In the genomic region with DNA sequence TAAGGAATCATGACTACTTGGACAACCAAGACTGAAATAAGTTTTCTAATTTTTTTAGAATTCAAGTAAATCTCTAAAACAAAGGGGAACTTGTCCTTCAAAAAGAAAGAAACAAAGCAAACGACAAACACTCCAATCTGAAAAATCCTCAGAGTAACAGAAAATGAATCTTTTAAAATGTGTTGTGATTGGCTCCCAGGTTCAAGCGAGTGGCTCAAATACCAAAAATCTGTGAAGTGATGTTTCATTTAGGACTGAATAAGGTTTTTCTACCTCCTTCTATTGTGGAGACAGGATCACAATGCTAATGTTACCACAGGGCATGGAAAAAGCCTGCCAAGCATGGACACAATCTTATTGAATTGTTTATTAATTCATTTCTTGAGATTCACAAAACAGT, we compare ENCODE assay signal across 22 cellular contexts.
DNase-seq lines count a peak whose midpoint lies in the region; ATAC-seq, FAIRE-seq and TF ChIP-seq lines count a peak whose summit lies in the region.
"Had no signal": no experiment of that assay in that cellular context is flagged by ENCODE, and none has a peak within 500 bp of the region (broad histone marks: within the 10 kb centered on the region; RNA-seq: fewer than 3 reads in every experiment).

No MANE protein-coding gene starts in this region.

- peaks cover 91% of the 10 kb centered on the region for H3K4me1 ChIP-seq in A549
- H3K4me1 ChIP-seq in osteoblast (ENCODE audit: insufficient read depth, low read length) = no peaks in the 10 kb centered on the region
- H3K4me1 ChIP-seq: BLaER1 treated with 17β-estradiol and CSF1 and Interleukin-3, amounts not matched to agents 10 nM and 100 nM had no signal

- no peak overlapping the region for H2AFZ ChIP-seq in osteoblast (ENCODE audit: low read length)

- H3K4me3 Mint-ChIP-seq in WTC11 = no peak overlapping the region
- H3K4me3 Mint-ChIP-seq in activated CD8-positive, alpha-beta T cell treated with anti-CD3 and anti-CD28 coated beads, Interleukin-2, amount 10 ng/mL, durations not matched to agents 7 days and 5 days = no peak overlapping the region
- H3K4me3 Mint-ChIP-seq: CD8-positive, alpha-beta T cell had no signal

- peak overlapping the region; percentile 48; the same call in 1 of the 2 replicates for H3K27ac Mint-ChIP-seq in WTC11
- no peak overlapping the region for H3K27ac Mint-ChIP-seq in activated CD8-positive, alpha-beta T cell treated with anti-CD3 and anti-CD28 coated beads, Interleukin-2, amount 10 ng/mL, durations not matched to agents 7 days and 5 days
- H3K27ac Mint-ChIP-seq: CD8-positive, alpha-beta T cell had no signal

- H3K79me2 ChIP-seq in osteoblast (ENCODE audit: insufficient read depth, low read length) = peaks cover 71% of the 10 kb centered on the region

- TF ChIP-seq POLR2A in A549 (IDR thresholded peaks at IDR 0.05; ENCODE audit: low read length) = no peak

- H3K9me3 ChIP-seq in A549 = no peaks in the 10 kb centered on the region
- H3K9me3 ChIP-seq in osteoblast (ENCODE audit: low read depth, low read length) = no peaks in the 10 kb centered on the region
- H3K9me3 ChIP-seq: MG63 had no signal

- peaks cover 3% of the 10 kb centered on the region for H3K36me3 Mint-ChIP-seq in WTC11
- H3K36me3 Mint-ChIP-seq in activated CD8-positive, alpha-beta T cell treated with anti-CD3 and anti-CD28 coated beads, Interleukin-2, amount 10 ng/mL, durations not matched to agents 7 days and 5 days (ENCODE audit: low read depth) = peaks cover 38% of the 10 kb centered on the region

- peak overlapping the region; percentile 28; the same call in 2 of the 3 replicates for H3K4me3 ChIP-seq in A549
- H3K4me3 ChIP-seq in osteoblast (ENCODE audit: insufficient read depth, low read length) = no peak overlapping the region
- H3K4me3 ChIP-seq: BLaER1 treated with 17β-estradiol and CSF1 and Interleukin-3, amounts not matched to agents 10 nM and 100 nM; K562; MG63 had no signal

- peak in 1 of 2 experiments; percentile 54 for DNase-seq in A549 (ENCODE audit: low read depth in 1 of 2, low spot score in 1 of 2)
- DNase-seq in WTC11 (ENCODE audit: low spot score) = no peak
- peak; percentile 22 for DNase-seq in foreskin melanocyte
- no peak for DNase-seq in osteoblast (ENCODE audit: insufficient read length, low spot score, missing footprints)
- DNase-seq in cerebellar nuclear complex (lab: John Stamatoyannopoulos, UW) = no peak
- DNase-seq in activated CD8-positive, alpha-beta memory T cell treated with anti-CD3 and anti-CD28 coated beads for 24 hours = no peak
- DNase-seq in activated CD8-positive, alpha-beta T cell treated with anti-CD3 and anti-CD28 coated beads, Interleukin-2, amount 10 ng/mL, durations not matched to agents 7 days and 5 days = no peak
- DNase-seq: CD8-positive, alpha-beta T cell; DMS153; MG63; NCI-H1417 treated with DMSO at 0.1 percent for 48 hours; NCI-H187; NCI-H748 treated with DMSO at 0.1 percent for 48 hours; SIG-M5 had no signal

- H3K36me3 ChIP-seq in osteoblast (ENCODE audit: insufficient read depth, low read length) = no peaks in the 10 kb centered on the region
- H3K36me3 ChIP-seq: MG63 had no signal

- peaks cover 13% of the 10 kb centered on the region for H3K9me3 Mint-ChIP-seq in WTC11
- H3K9me3 Mint-ChIP-seq in activated CD8-positive, alpha-beta T cell treated with anti-CD3 and anti-CD28 coated beads, Interleukin-2, amount 10 ng/mL, durations not matched to agents 7 days and 5 days (ENCODE audit: insufficient read depth) = no peaks in the 10 kb centered on the region
- H3K9me3 Mint-ChIP-seq: CD8-positive, alpha-beta T cell had no signal

- POLR2A ChIA-PET in A549 (lab: Yijun Ruan, JAX) (interaction anchor here (0.6 to 1.9 kb wide), 2 partner anchors 107 to 119 kb away, joined by 6 to 16 read pairs; no protein-coding TSS in a partner anchor), WTC11 (lab: Charles Lee) (no interaction called here)
- POLR2A ChIA-PET in activated CD8-positive, alpha-beta T cell treated with anti-CD3 and anti-CD28 coated beads, Interleukin-2, amount 10 ng/mL, durations not matched to agents 7 days and 5 days (lab: Charles Lee) = no interaction called here

- TF ChIP-seq RAD21 in A549 (conservative IDR thresholded peaks at IDR 0.05 in 1 of 2, IDR thresholded peaks at IDR 0.05 in 1 of 2) = no peak

- CTCF ChIA-PET in A549 (lab: Yijun Ruan, JAX) (interaction anchor here (2.1 to 3.3 kb wide), 4 partner anchors 12 to 176 kb away, joined by 6 to 17 read pairs (median 13); no protein-coding TSS in a partner anchor), WTC11 (lab: Charles Lee) (interaction anchor here (2.2 to 2.6 kb wide), 2 partner anchors 103 to 112 kb away, joined by 10 to 12 read pairs; no protein-coding TSS in a partner anchor)
- CTCF ChIA-PET in activated CD8-positive, alpha-beta T cell treated with anti-CD3 and anti-CD28 coated beads, Interleukin-2, amount 10 ng/mL, durations not matched to agents 7 days and 5 days (lab: Charles Lee) = interaction anchor here (0.8 to 2.9 kb wide), 4 partner anchors 37 to 176 kb away, joined by 3 to 15 read pairs (median 6); no protein-coding TSS in a partner anchor

- TF ChIP-seq CTCF in A549 (IDR thresholded peaks at IDR 0.05) (no peak), WTC11 (IDR thresholded peaks at IDR 0.05) (no peak), osteoblast (IDR thresholded peaks at IDR 0.05; ENCODE audit: extremely low read depth, low read depth, low read length) (no peak)

- H3K27ac ChIP-seq in A549 (peak overlapping the region; percentile 48 to 74), osteoblast (ENCODE audit: low read depth, low read length) (no peak overlapping the region)
- H3K27ac ChIP-seq: 22Rv1; BLaER1 treated with 17β-estradiol and CSF1 and Interleukin-3, amounts not matched to agents 10 nM and 100 nM had no signal

- no peaks in the 10 kb centered on the region for H4K20me1 ChIP-seq in osteoblast (ENCODE audit: insufficient read depth, low read length)

- no peaks in the 10 kb centered on the region for H3K27me3 Mint-ChIP-seq in WTC11 (ENCODE audit: low read depth)
- no peaks in the 10 kb centered on the region for H3K27me3 Mint-ChIP-seq in activated CD8-positive, alpha-beta T cell treated with anti-CD3 and anti-CD28 coated beads, Interleukin-2, amount 10 ng/mL, durations not matched to agents 7 days and 5 days (ENCODE audit: low read depth)

- peak overlapping the region; percentile 58 for H3K4me2 ChIP-seq in A549
- H3K4me2 ChIP-seq in osteoblast (ENCODE audit: insufficient read depth, low read length) = peak overlapping the region; percentile 24
- H3K4me2 ChIP-seq: BLaER1 treated with 17β-estradiol and CSF1 and Interleukin-3, amounts not matched to agents 10 nM and 100 nM had no signal

- no peak for TF ChIP-seq EP300 in A549 (IDR thresholded peaks at IDR 0.05)

- H3K27me3 ChIP-seq in osteoblast (ENCODE audit: insufficient read depth, low read length) = no peaks in the 10 kb centered on the region
- H3K27me3 ChIP-seq: BLaER1 treated with 17β-estradiol and CSF1 and Interleukin-3, amounts not matched to agents 10 nM and 100 nM; MG63 had no signal

- FAIRE-seq in A549 (lab: Jason Lieb, UNC) = no peak
- FAIRE-seq: GM18507, HepG2, K562 had no signal

- peaks cover 56% of the 10 kb centered on the region for H3K4me1 Mint-ChIP-seq in WTC11
- peaks cover 48% of the 10 kb centered on the region for H3K4me1 Mint-ChIP-seq in activated CD8-positive, alpha-beta T cell treated with anti-CD3 and anti-CD28 coated beads, Interleukin-2, amount 10 ng/mL, durations not matched to agents 7 days and 5 days (ENCODE audit: low read depth)

- no peak for ATAC-seq in A549
- no peak for ATAC-seq in WTC11
- ATAC-seq in HG02642 (IDR thresholded peaks at IDR 0.05; ENCODE audit: poor library complexity, unreplicated experiment) = no peak
- no peak for ATAC-seq in activated CD8-positive, alpha-beta T cell treated with anti-CD3 and anti-CD28 coated beads, Interleukin-2, amount 10 ng/mL, durations not matched to agents 7 days and 5 days
- ATAC-seq: CD8-positive, alpha-beta T cell; HepG2; K562; Panc1; SK-N-SH treated with all-trans-retinoic acid at 6 μM for 48 hours had no signal

- WGBS in A549 (ENCODE audit: missing lambda C conversion rate) = 22% methylated on average over 2 of the region's 2 CpGs

TF ChIP-seq in A549, 52 proteins besides CTCF, POLR2A, EP300 and RAD21:
- TF ChIP-seq JUN (IDR thresholded peaks at IDR 0.05) (0 out of 5 replicates have a peak, but pooled peaks of 1 of the 2 experiments have one; percentile 12), FOSL2 (IDR thresholded peaks at IDR 0.05) (no peak), FOSL2 (CRISPR knock-in tag; IDR thresholded peaks at IDR 0.05) (no peak), POLR2AphosphoS2 (conservative IDR thresholded peaks at IDR 0.05; ENCODE audit: low read length) (peak; percentile 69; the same call in 1 of the 2 replicates)

TF ChIP-seq in WTC11, 78 proteins besides CTCF, POLR2A, EP300 and RAD21:
- TF ChIP-seq FOXP1 (CRISPR knock-in tag; IDR thresholded peaks at IDR 0.05; ENCODE audit: borderline replicate concordance) (no peak), JUN (CRISPR knock-in tag; IDR thresholded peaks at IDR 0.05) (no peak)
TF ChIP-seq in WTC11: peak in this region for 0.
